Comparison of ENCODE assay signal across 8 cellular contexts in genomic region chr1:210250665-210250997, GRCh38. TPM values are rescaled to one million over a fixed set of nuclear protein-coding genes. Genes with fewer than 3 reads are reported as not detected.
DNase-seq lines count a peak whose midpoint lies in the region; ATAC-seq lines count a peak whose summit lies in the region.

No MANE protein-coding gene starts in this region.

- H3K4me3 ChIP-seq in muscle layer of duodenum (ENCODE audit: low read depth in 1 of 2, low read length in 2 of 2) (peak overlapping the region; percentile 9 to 60), aorta (ENCODE audit: low read length in 2 of 2) (peak overlapping the region in 1 of 2 donors; percentile 58)

- peaks cover 6 to 19% of the 10 kb centered on the region in 2 donors for H3K4me1 ChIP-seq in muscle layer of duodenum (ENCODE audit: control insufficient read depth in 1 of 2, insufficient read depth in 2 of 2, low read length in 2 of 2)
- no peaks in the 10 kb centered on the region for H3K4me1 ChIP-seq in aorta (ENCODE audit: control insufficient read depth in 1 of 2, insufficient read depth in 2 of 2, low read length in 2 of 2)

- H3K9me3 ChIP-seq in muscle layer of duodenum (ENCODE audit: control insufficient read depth in 1 of 2, low read length in 2 of 2) (no peaks in the 10 kb centered on the region), aorta (ENCODE audit: control insufficient read depth, low read length) (no peaks in the 10 kb centered on the region)

- intact Hi-C loops in aorta (cut with DNase I) = loop anchor here in 1 of 2 donors (5.0 kb wide), 1 partner anchor 42 kb away; no protein-coding TSS in a partner anchor

- peaks cover 12% of the 10 kb centered on the region for H3K27me3 ChIP-seq in muscle layer of duodenum (ENCODE audit: low read depth, low read length)
- no peaks in the 10 kb centered on the region for H3K27me3 ChIP-seq in aorta (ENCODE audit: control insufficient read depth in 1 of 2, insufficient read depth in 2 of 2, low read length in 1 of 2)

- WGBS in aorta, 2 donors = 12 to 13% methylated on average over 11 of the region's 11 CpGs

- ATAC-seq in aorta (ENCODE audit: low FRiP score) = peak; percentile 42

- peak overlapping the region; percentile 89 for H3K27ac ChIP-seq in cingulate gyrus (ENCODE audit: low read depth, low read length)
- H3K27ac ChIP-seq in muscle layer of duodenum (ENCODE audit: low read length) = no peak overlapping the region
- no peak overlapping the region for H3K27ac ChIP-seq in aorta (ENCODE audit: low read depth in 1 of 2, low read length in 2 of 2)

- DNase-seq in NCI-H1694 (lab: John Stamatoyannopoulos, UW) (peak; percentile 48), NCI-H1694 treated with DMSO at 0.1 percent for 48 hours (lab: John Stamatoyannopoulos, UW) (no peak), NCI-H2171 treated with DMSO at 0.1 percent for 48 hours (lab: John Stamatoyannopoulos, UW) (peak; percentile 67), aorta (peak; percentile 68 to 84), NCI-H2029 (lab: John Stamatoyannopoulos, UW) (no peak), UCSD-AML1 (lab: John Stamatoyannopoulos, UW; ENCODE audit: unreplicated experiment) (no peak)

- H3K36me3 ChIP-seq in muscle layer of duodenum (ENCODE audit: control insufficient read depth in 1 of 2, insufficient read depth in 2 of 2, low read length in 2 of 2) = no peaks in the 10 kb centered on the region
- H3K36me3 ChIP-seq in aorta (ENCODE audit: control insufficient read depth in 1 of 2, insufficient read depth in 2 of 2, low read length in 1 of 2) = no peaks in the 10 kb centered on the region

RNA-seq across cellular contexts. Expression of gene SERTAD4, which starts 18.0 kb away (rescaled TPM):
- total RNA-seq in aorta = 10 to 100 TPM in 1 of 2 donors, 1 to 10 TPM in 1; 4.5 to 14.6 TPM
- polyA plus RNA-seq in aorta = 1 to 10 TPM; 3.7 to 4.3 TPM

Comparison
In these comparisons a context has a peak if more than half of its experiments do, and no peak if none do; other contexts are left out.
1. DNase-seq: peak in NCI-H1694 (single experiment), NCI-H2171 treated with DMSO at 0.1 percent for 48 hours (single experiment) and aorta (2 of 2); none in NCI-H1694 treated with DMSO at 0.1 percent for 48 hours (single experiment), NCI-H2029 (single experiment) and UCSD-AML1 (single experiment).